27 cellular contexts compared by ENCODE assay signal in the genomic region with DNA sequence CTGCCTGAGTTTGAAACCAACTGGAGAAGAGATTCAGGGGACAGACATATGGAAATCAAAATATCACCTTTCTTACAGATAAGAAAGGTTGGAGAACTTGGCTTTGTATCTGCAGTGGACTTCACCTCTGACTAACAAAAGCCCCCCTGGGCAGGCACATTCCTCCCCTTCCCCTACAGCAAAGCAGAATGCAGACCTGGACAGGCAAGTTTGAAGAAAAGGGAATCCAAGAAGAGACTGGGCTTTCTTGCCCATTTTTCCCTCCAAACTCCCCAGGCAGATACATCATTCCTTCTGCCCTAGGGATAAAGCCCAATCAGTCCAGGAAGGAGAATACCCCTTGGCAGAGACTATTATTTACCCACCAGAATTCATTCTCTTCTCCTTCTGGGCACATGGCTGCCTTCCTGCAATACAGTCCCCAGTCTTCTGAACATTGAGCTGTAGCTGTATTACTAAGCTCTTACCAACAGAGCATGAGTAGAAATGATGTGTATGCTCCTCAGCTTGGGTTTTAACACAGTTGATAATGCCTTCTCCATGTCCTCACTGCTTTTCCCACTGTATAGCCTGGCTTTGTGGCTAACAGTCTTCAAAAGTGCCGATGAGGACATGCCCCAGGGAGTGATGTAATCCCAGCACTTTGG.
"Had no signal": no experiment of that assay in that cellular context is flagged by ENCODE, and none has a peak within 500 bp of the region (broad histone marks: within the 10 kb centered on the region; RNA-seq: fewer than 3 reads in every experiment).

No MANE protein-coding gene starts in this region.

- H3K27ac Mint-ChIP-seq: activated CD4-positive, alpha-beta memory T cell treated with anti-CD3 and anti-CD28 coated beads for 36 hours; activated CD4-positive, alpha-beta T cell treated with anti-CD3 and anti-CD28 coated beads, Interleukin-2, amount 10 ng/mL, durations not matched to agents 24 days and 14 days; activated naive CD4-positive, alpha-beta T cell treated with anti-CD3 and anti-CD28 coated beads, Interleukin-2, amount 50 U/mL, for 24 hours; activated naive CD8-positive, alpha-beta T cell treated with anti-CD3 and anti-CD28 coated beads, Interleukin-2, amount 50 U/mL, for 24 hours; activated T-helper 17 cell treated with anti-CD3 and anti-CD28 coated beads, Interleukin-2, amount 50 U/mL, for 72 hours; dendritic cell treated with granulocyte-macrophage colony-stimulating factor and Interleukin-4, amounts not matched to agents 40 ng/mL and 50 ng/mL, for 4 days; nephron; T-helper 17 cell had no signal

- H3K27ac ChIP-seq: breast epithelium, esophagus squamous epithelium, left lung, right lobe of liver, testis, transverse colon, WERI-Rb-1 had no signal

- H3K4me3 Mint-ChIP-seq: activated CD4-positive, alpha-beta memory T cell treated with anti-CD3 and anti-CD28 coated beads for 36 hours; activated CD4-positive, alpha-beta T cell treated with anti-CD3 and anti-CD28 coated beads, Interleukin-2, amount 10 ng/mL, durations not matched to agents 24 days and 14 days; activated naive CD4-positive, alpha-beta T cell treated with anti-CD3 and anti-CD28 coated beads, Interleukin-2, amount 50 U/mL, for 24 hours; activated naive CD8-positive, alpha-beta T cell treated with anti-CD3 and anti-CD28 coated beads, Interleukin-2, amount 50 U/mL, for 24 hours; activated T-cell treated with anti-CD3 and anti-CD28 coated beads, Interleukin-2, amount 50 U/mL, for 4 hours; activated T-helper 17 cell treated with anti-CD3 and anti-CD28 coated beads, Interleukin-2, amount 50 U/mL, for 72 hours; dendritic cell treated with granulocyte-macrophage colony-stimulating factor and Interleukin-4, amounts not matched to agents 40 ng/mL and 50 ng/mL, for 4 days; nephron; T-helper 17 cell had no signal

- H3K4me1 ChIP-seq: breast epithelium, esophagus squamous epithelium, left lung, right lobe of liver, testis, transverse colon had no signal

- H3K9me3 Mint-ChIP-seq: activated CD4-positive, alpha-beta memory T cell treated with anti-CD3 and anti-CD28 coated beads for 36 hours; activated CD4-positive, alpha-beta T cell treated with anti-CD3 and anti-CD28 coated beads, Interleukin-2, amount 10 ng/mL, durations not matched to agents 24 days and 14 days; activated naive CD4-positive, alpha-beta T cell treated with anti-CD3 and anti-CD28 coated beads, Interleukin-2, amount 50 U/mL, for 24 hours; activated naive CD8-positive, alpha-beta T cell treated with anti-CD3 and anti-CD28 coated beads, Interleukin-2, amount 50 U/mL, for 24 hours; activated T-cell treated with anti-CD3 and anti-CD28 coated beads, Interleukin-2, amount 50 U/mL, for 4 hours; activated T-helper 17 cell treated with anti-CD3 and anti-CD28 coated beads, Interleukin-2, amount 50 U/mL, for 72 hours; dendritic cell treated with granulocyte-macrophage colony-stimulating factor and Interleukin-4, amounts not matched to agents 40 ng/mL and 50 ng/mL, for 4 days; nephron had no signal

- H3K4me1 Mint-ChIP-seq: activated CD4-positive, alpha-beta T cell treated with anti-CD3 and anti-CD28 coated beads, Interleukin-2, amount 10 ng/mL, durations not matched to agents 24 days and 14 days; activated naive CD4-positive, alpha-beta T cell treated with anti-CD3 and anti-CD28 coated beads, Interleukin-2, amount 50 U/mL, for 24 hours; activated naive CD8-positive, alpha-beta T cell treated with anti-CD3 and anti-CD28 coated beads, Interleukin-2, amount 50 U/mL, for 24 hours; activated T-helper 17 cell treated with anti-CD3 and anti-CD28 coated beads, Interleukin-2, amount 50 U/mL, for 72 hours; nephron; T-helper 17 cell had no signal

- H3K36me3 Mint-ChIP-seq: activated CD4-positive, alpha-beta memory T cell treated with anti-CD3 and anti-CD28 coated beads for 36 hours; activated naive CD4-positive, alpha-beta T cell treated with anti-CD3 and anti-CD28 coated beads, Interleukin-2, amount 50 U/mL, for 24 hours had no signal

- H3K9me3 ChIP-seq: breast epithelium, esophagus squamous epithelium, left lung, mucosa of descending colon, right lobe of liver, testis, transverse colon had no signal

- DNase-seq: activated CD4-positive, alpha-beta memory T cell treated with anti-CD3 and anti-CD28 coated beads for 36 hours; activated CD4-positive, alpha-beta T cell treated with anti-CD3 and anti-CD28 coated beads, Interleukin-2, amount 10 ng/mL, durations not matched to agents 24 days and 14 days; activated CD4-positive, CD25-positive, alpha-beta regulatory T cell treated with anti-CD3 and anti-CD28 coated beads, Interleukin-2, amount 50 U/mL, for 72 hours; activated gamma-delta T cell treated with Interleukin-2 at 50 U/mL for 16 hours; activated naive CD8-positive, alpha-beta T cell treated with anti-CD3 and anti-CD28 coated beads, Interleukin-2, amount 50 U/mL, for 24 hours; activated T-cell treated with anti-CD3 and anti-CD28 coated beads, Interleukin-2, amount 50 U/mL, for 4 hours; amygdala; central memory CD4-positive, alpha-beta T cell; esophagus squamous epithelium; foreskin melanocyte; left lung; mucosa of descending colon; right lobe of liver; stimulated activated CD4-positive, alpha-beta T cell treated with anti-CD3 and anti-CD28 coated beads, Interleukin-12 subunit alpha, Interleukin-12 subunit beta, amount 100 ng/mL, for 4 hours; stimulated activated CD4-positive, alpha-beta T cell treated with anti-CD3 and anti-CD28 coated beads, Interleukin-4, amount 100 ng/mL, for 1 hour; stimulated activated naive CD8-positive, alpha-beta T cell treated with anti-CD3 and anti-CD28 coated beads, Interleukin-15, Interleukin-2, amounts not matched to agents 100 U/mL and 50 U/mL, for 24 hours; T-helper 17 cell; T1000; testis; transverse colon; WERI-Rb-1 had no signal

- H3K4me3 ChIP-seq: breast epithelium, esophagus squamous epithelium, left lung, lung, mucosa of descending colon, right lobe of liver, testis, transverse colon had no signal

- H3K27me3 ChIP-seq: breast epithelium, esophagus squamous epithelium, left lung, right lobe of liver, testis, transverse colon had no signal

- ATAC-seq: activated naive CD8-positive, alpha-beta T cell treated with anti-CD3 and anti-CD28 coated beads, Interleukin-2, amount 50 U/mL, for 24 hours; activated T-cell treated with anti-CD3 and anti-CD28 coated beads, Interleukin-2, amount 50 U/mL, for 4 hours; activated T-helper 17 cell treated with anti-CD3 and anti-CD28 coated beads, Interleukin-2, amount 50 U/mL, for 72 hours; left lung; mucosa of descending colon; right lobe of liver; stimulated activated naive CD8-positive, alpha-beta T cell treated with anti-CD3 and anti-CD28 coated beads, Interleukin-15, Interleukin-2, amounts not matched to agents 100 U/mL and 50 U/mL, for 24 hours; T-helper 17 cell had no signal

- H3K27me3 Mint-ChIP-seq: activated naive CD4-positive, alpha-beta T cell treated with anti-CD3 and anti-CD28 coated beads, Interleukin-2, amount 50 U/mL, for 24 hours; dendritic cell treated with granulocyte-macrophage colony-stimulating factor and Interleukin-4, amounts not matched to agents 40 ng/mL and 50 ng/mL, for 4 days had no signal

- H3K36me3 ChIP-seq: breast epithelium, esophagus squamous epithelium, left lung, right lobe of liver, transverse colon, WERI-Rb-1 had no signal
